In the genomic region with DNA sequence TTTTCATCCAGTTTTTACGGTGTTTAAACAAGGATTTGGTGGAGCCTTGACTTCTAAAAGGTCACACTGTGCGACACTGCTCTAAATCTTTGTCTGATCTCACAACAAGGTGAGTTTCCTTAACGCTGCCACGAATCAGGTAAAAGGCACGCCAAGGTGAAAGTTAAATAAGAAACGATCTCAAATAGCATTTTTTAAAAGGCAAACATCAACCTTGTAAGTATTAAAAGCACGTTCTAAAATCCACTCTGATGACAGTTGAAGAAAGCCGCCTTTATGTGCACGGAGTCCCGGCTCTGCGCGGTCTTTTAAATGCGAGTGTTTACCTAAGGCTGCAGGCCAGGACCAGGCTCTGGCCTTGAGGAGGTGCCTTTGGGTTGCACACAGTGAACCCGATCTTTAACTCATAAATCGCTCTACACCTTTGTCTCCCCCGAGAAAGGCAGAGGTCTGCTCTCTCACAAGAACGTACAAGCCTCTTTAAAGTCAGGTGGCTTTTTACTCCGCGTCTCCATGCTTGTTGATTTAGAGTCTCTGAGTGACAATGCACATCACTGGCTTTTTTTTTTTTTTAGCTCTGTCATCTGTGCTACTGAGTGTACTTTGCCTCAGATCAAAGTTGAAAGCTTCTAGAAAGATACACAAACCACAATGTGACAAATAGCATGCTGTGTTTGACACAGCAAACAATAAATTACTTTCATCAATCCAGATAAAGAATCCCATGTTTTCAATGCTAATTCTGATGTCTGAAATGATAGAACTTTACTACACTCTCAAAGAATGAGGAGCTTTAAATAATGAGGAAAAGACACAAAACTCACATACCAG, we compare ENCODE assay signal across 23 cellular contexts. TPM values are rescaled to one million over a fixed set of nuclear protein-coding genes. Genes with fewer than 3 reads are reported as not detected.
DNase-seq lines count a peak whose midpoint lies in the region; ATAC-seq and TF ChIP-seq lines count a peak whose summit lies in the region.
"Had no signal": no experiment of that assay in that cellular context is flagged by ENCODE, and none has a peak within 500 bp of the region (broad histone marks: within the 10 kb centered on the region; RNA-seq: fewer than 3 reads in every experiment).

No MANE protein-coding gene starts in this region.

- H3K36me3 ChIP-seq in BLaER1, result no peaks in the 10 kb centered on the region
- no peaks in the 10 kb centered on the region for H3K36me3 ChIP-seq in mucosa of descending colon (ENCODE audit: low read depth)
- H3K36me3 ChIP-seq: heart right ventricle, neutrophil, upper lobe of left lung had no signal

- no peak for ATAC-seq in activated T-helper 17 cell treated with anti-CD3 and anti-CD28 coated beads, Interleukin-2, amount 50 U/mL, for 72 hours (replicated peaks)
- ATAC-seq in mucosa of descending colon, result peak; percentile 71
- no peak for ATAC-seq in HG03097 (IDR thresholded peaks at IDR 0.05; ENCODE audit: low FRiP score, unreplicated experiment)
- ATAC-seq in GM19328 (IDR thresholded peaks at IDR 0.05; ENCODE audit: unreplicated experiment), result no peak
- ATAC-seq: CD8-positive, alpha-beta T cell; heart right ventricle; right cardiac atrium; stimulated activated naive B cell treated with anti-CD40 and anti-IgM and Interleukin-4, amounts not matched to agents 10 μg/mL and 1 μg/mL and 100 μg/mL, for 72 hours had no signal

- peaks cover 16% of the 10 kb centered on the region for H3K27me3 Mint-ChIP-seq in activated T-helper 17 cell treated with anti-CD3 and anti-CD28 coated beads, Interleukin-2, amount 50 U/mL, for 72 hours
- H3K27me3 Mint-ChIP-seq in endothelial cell (ENCODE audit: unreplicated experiment), result peaks cover 6% of the 10 kb centered on the region
- peaks cover 54% of the 10 kb centered on the region for H3K27me3 Mint-ChIP-seq in activated T-helper 1 cell treated with anti-CD3 and anti-CD28 coated beads, Interleukin-12 subunit alpha, Interleukin-12 subunit beta, Interleukin-2, Interleukin-4 antibody, amounts not matched to agents 30 ng/mL and 10 ng/mL and 1 ng/mL, durations not matched to agents 14 hours and 24 hours and 36 hours (ENCODE audit: insufficient read depth)

- H3K4me3 ChIP-seq in BLaER1 (no peak overlapping the region), mucosa of descending colon (no peak overlapping the region)
- H3K4me3 ChIP-seq in Jurkat, Clone E6-1 (ENCODE audit: low read length), result no peak overlapping the region
- H3K4me3 ChIP-seq: heart right ventricle, upper lobe of left lung had no signal

- peak overlapping the region; percentile 28 for H3K4me3 Mint-ChIP-seq in activated T-helper 17 cell treated with anti-CD3 and anti-CD28 coated beads, Interleukin-2, amount 50 U/mL, for 72 hours
- no peak overlapping the region for H3K4me3 Mint-ChIP-seq in endothelial cell (ENCODE audit: unreplicated experiment)
- H3K4me3 Mint-ChIP-seq in activated T-helper 1 cell treated with anti-CD3 and anti-CD28 coated beads, Interleukin-12 subunit alpha, Interleukin-12 subunit beta, Interleukin-2, Interleukin-4 antibody, amounts not matched to agents 30 ng/mL and 10 ng/mL and 1 ng/mL, durations not matched to agents 14 hours and 24 hours and 36 hours, result no peak overlapping the region
- H3K4me3 Mint-ChIP-seq: CD8-positive, alpha-beta T cell; central memory CD8-positive, alpha-beta T cell; stimulated activated naive B cell treated with anti-CD40 and anti-IgM and Interleukin-4, amounts not matched to agents 10 μg/mL and 1 μg/mL and 100 μg/mL, for 72 hours had no signal

- intact Hi-C loops in mucosa of descending colon (cut with DNase I, micrococcal nuclease), result no loop called here
- intact Hi-C loops in activated T-helper 1 cell treated with anti-CD3 and anti-CD28 coated beads, Interleukin-12 subunit alpha, Interleukin-12 subunit beta, Interleukin-2, Interleukin-4 antibody, amounts not matched to agents 30 ng/mL and 10 ng/mL and 1 ng/mL, durations not matched to agents 14 hours and 24 hours and 36 hours (cut with micrococcal nuclease), result loop anchor here (10.0 kb wide), 1 partner anchor 810 kb away; no protein-coding TSS in a partner anchor

- DNase-seq in Jurkat, Clone E6-1 (ENCODE audit: low read depth, low spot score), result peak; percentile 11
- peak in 1 of 3 donors; percentile 65 for DNase-seq in mucosa of descending colon
- DNase-seq in endothelial cell (ENCODE audit: low spot score), result no peak
- DNase-seq in activated T-helper 1 cell treated with anti-CD3 and anti-CD28 coated beads, Interleukin-12 subunit alpha, Interleukin-12 subunit beta, Interleukin-2, Interleukin-4 antibody, amounts not matched to agents 30 ng/mL and 10 ng/mL and 1 ng/mL, durations not matched to agents 14 hours and 24 hours and 36 hours (ENCODE audit: low spot score), result no peak
- DNase-seq: activated naive CD4-positive, alpha-beta T cell treated with Interleukin-2 at 50 U/mL for 16 hours; anterior cingulate cortex; CD8-positive, alpha-beta T cell; effector memory CD4-positive, alpha-beta T cell; GOT3; heart right ventricle; kidney; MM.1S; NCI-H2029; NCI-H82; stimulated activated naive B cell treated with anti-CD40 and anti-IgM and Interleukin-4, amounts not matched to agents 10 μg/mL and 1 μg/mL and 100 μg/mL, for 72 hours had no signal

- H3K27ac ChIP-seq in BLaER1, result no peak overlapping the region
- H3K27ac ChIP-seq: heart right ventricle, neutrophil, upper lobe of left lung had no signal

- peaks cover 19% of the 10 kb centered on the region for H3K4me1 Mint-ChIP-seq in activated T-helper 17 cell treated with anti-CD3 and anti-CD28 coated beads, Interleukin-2, amount 50 U/mL, for 72 hours
- H3K4me1 Mint-ChIP-seq in endothelial cell (ENCODE audit: unreplicated experiment), result peaks cover 14% of the 10 kb centered on the region
- H3K4me1 Mint-ChIP-seq in activated T-helper 1 cell treated with anti-CD3 and anti-CD28 coated beads, Interleukin-12 subunit alpha, Interleukin-12 subunit beta, Interleukin-2, Interleukin-4 antibody, amounts not matched to agents 30 ng/mL and 10 ng/mL and 1 ng/mL, durations not matched to agents 14 hours and 24 hours and 36 hours (ENCODE audit: low read depth), result peaks cover 37% of the 10 kb centered on the region

- no peak for TF ChIP-seq CTCF in mucosa of descending colon (IDR thresholded peaks at IDR 0.05)
- no peak for TF ChIP-seq CTCF in endothelial cell (IDR thresholded peaks at IDR 0.05; ENCODE audit: unreplicated experiment)

- H3K9me3 Mint-ChIP-seq in activated T-helper 17 cell treated with anti-CD3 and anti-CD28 coated beads, Interleukin-2, amount 50 U/mL, for 72 hours, result no peaks in the 10 kb centered on the region
- H3K9me3 Mint-ChIP-seq in endothelial cell (ENCODE audit: unreplicated experiment), result no peaks in the 10 kb centered on the region
- no peaks in the 10 kb centered on the region for H3K9me3 Mint-ChIP-seq in activated T-helper 1 cell treated with anti-CD3 and anti-CD28 coated beads, Interleukin-12 subunit alpha, Interleukin-12 subunit beta, Interleukin-2, Interleukin-4 antibody, amounts not matched to agents 30 ng/mL and 10 ng/mL and 1 ng/mL, durations not matched to agents 14 hours and 24 hours and 36 hours
- H3K9me3 Mint-ChIP-seq: CD8-positive, alpha-beta T cell; central memory CD8-positive, alpha-beta T cell had no signal

- H3K36me3 Mint-ChIP-seq in activated T-helper 17 cell treated with anti-CD3 and anti-CD28 coated beads, Interleukin-2, amount 50 U/mL, for 72 hours (ENCODE audit: low read depth), result no peaks in the 10 kb centered on the region
- no peaks in the 10 kb centered on the region for H3K36me3 Mint-ChIP-seq in endothelial cell (ENCODE audit: low read depth, unreplicated experiment)
- H3K36me3 Mint-ChIP-seq in activated T-helper 1 cell treated with anti-CD3 and anti-CD28 coated beads, Interleukin-12 subunit alpha, Interleukin-12 subunit beta, Interleukin-2, Interleukin-4 antibody, amounts not matched to agents 30 ng/mL and 10 ng/mL and 1 ng/mL, durations not matched to agents 14 hours and 24 hours and 36 hours (ENCODE audit: low read depth), result peaks cover 10% of the 10 kb centered on the region
- H3K36me3 Mint-ChIP-seq: CD8-positive, alpha-beta T cell; stimulated activated naive B cell treated with anti-CD40 and anti-IgM and Interleukin-4, amounts not matched to agents 10 μg/mL and 1 μg/mL and 100 μg/mL, for 72 hours had no signal

- H4K20me1 ChIP-seq in BLaER1, result no peaks in the 10 kb centered on the region

- H3K4me2 ChIP-seq in BLaER1, result 0 out of 2 replicates have a peak overlapping the region, but pooled peaks have one; percentile 12

- H3K4me1 ChIP-seq in BLaER1 (peaks cover 21% of the 10 kb centered on the region), mucosa of descending colon (ENCODE audit: low read depth) (peaks cover 28% of the 10 kb centered on the region)

- no peak overlapping the region for H3K9ac ChIP-seq in BLaER1

- H3K27ac Mint-ChIP-seq in activated T-helper 17 cell treated with anti-CD3 and anti-CD28 coated beads, Interleukin-2, amount 50 U/mL, for 72 hours, result no peak overlapping the region
- H3K27ac Mint-ChIP-seq in endothelial cell (ENCODE audit: unreplicated experiment), result no peak overlapping the region
- H3K27ac Mint-ChIP-seq in activated T-helper 1 cell treated with anti-CD3 and anti-CD28 coated beads, Interleukin-12 subunit alpha, Interleukin-12 subunit beta, Interleukin-2, Interleukin-4 antibody, amounts not matched to agents 30 ng/mL and 10 ng/mL and 1 ng/mL, durations not matched to agents 14 hours and 24 hours and 36 hours, result no peak overlapping the region
- H3K27ac Mint-ChIP-seq: CD8-positive, alpha-beta T cell; stimulated activated naive B cell treated with anti-CD40 and anti-IgM and Interleukin-4, amounts not matched to agents 10 μg/mL and 1 μg/mL and 100 μg/mL, for 72 hours had no signal

- H3K27me3 ChIP-seq in BLaER1, result no peaks in the 10 kb centered on the region
- H3K27me3 ChIP-seq: upper lobe of left lung had no signal

- peaks cover 4% of the 10 kb centered on the region for H3K9me3 ChIP-seq in BLaER1
- no peaks in the 10 kb centered on the region for H3K9me3 ChIP-seq in mucosa of descending colon
- H3K9me3 ChIP-seq: heart right ventricle, neutrophil, upper lobe of left lung had no signal

RNA-seq across cellular contexts. Expression of a gene that starts 25.9 kb away (rescaled TPM):
- 8.0 TPM for polyA plus RNA-seq in Jurkat, Clone E6-1 (2012; ENCODE audit: insufficient read depth, insufficient read length)
- 1 to 10 TPM; 1.3 to 2.0 TPM for total RNA-seq in activated T-helper 17 cell treated with anti-CD3 and anti-CD28 coated beads, Interleukin-2, amount 50 U/mL, for 72 hours
- 1 to 10 TPM; 2.0 to 3.7 (median 3.5) TPM for total RNA-seq in mucosa of descending colon
- 1.9 TPM for total RNA-seq in endothelial cell (ENCODE audit: unreplicated experiment)
- total RNA-seq in activated T-helper 1 cell treated with anti-CD3 and anti-CD28 coated beads, Interleukin-12 subunit alpha, Interleukin-12 subunit beta, Interleukin-2, Interleukin-4 antibody, amounts not matched to agents 30 ng/mL and 10 ng/mL and 1 ng/mL, durations not matched to agents 14 hours and 24 hours and 36 hours, result 2.1 and 2.2 TPM in 2 replicates
